In the genomic region with DNA sequence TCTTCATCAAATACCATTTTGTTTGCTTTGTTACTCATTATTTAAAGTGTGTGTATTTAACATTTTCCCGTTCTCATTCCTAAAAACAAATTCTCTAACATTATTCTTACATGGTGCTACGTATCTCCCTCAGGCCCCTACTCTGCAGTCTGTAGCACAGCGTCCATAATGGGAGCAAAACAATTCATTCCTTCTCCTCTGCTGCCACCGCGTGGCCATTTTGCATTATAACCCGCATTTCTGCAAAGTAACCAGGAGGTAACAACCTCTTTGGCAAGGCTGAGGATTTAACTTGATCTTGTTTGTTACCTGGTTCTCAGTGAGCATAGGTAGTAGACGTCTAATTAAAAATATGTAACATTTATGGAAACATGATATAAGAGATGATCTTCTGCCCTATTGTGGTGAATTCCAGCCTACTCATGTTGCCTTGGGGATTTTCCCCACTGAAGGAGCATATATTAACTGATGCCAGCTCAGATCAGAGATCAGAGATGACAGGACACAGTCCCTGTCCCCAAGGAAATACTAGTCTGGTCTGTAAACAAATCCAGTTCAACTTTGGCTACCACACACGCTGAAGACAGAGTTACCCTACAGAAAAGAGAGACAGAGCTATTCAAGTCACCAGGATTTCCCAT, we compare ENCODE assay signal across 8 cellular contexts. TPM values are rescaled to one million over a fixed set of nuclear protein-coding genes. Genes with fewer than 3 reads are reported as not detected.
A peak's percentile ranks its signal among the peaks of the same experiment; 100 is the strongest.
DNase-seq lines count a peak whose midpoint lies in the region; ATAC-seq and TF ChIP-seq lines count a peak whose summit lies in the region.

No MANE protein-coding gene starts in this region.

- H3K9me3 ChIP-seq in psoas muscle: no peaks in the 10 kb centered on the region

- no peak overlapping the region for H3K27ac ChIP-seq in psoas muscle

- ATAC-seq in HG02571 (IDR thresholded peaks at IDR 0.05; ENCODE audit: unreplicated experiment): peak; percentile 60
- peak; percentile 84 to 98 (median 90) for ATAC-seq in psoas muscle
- ATAC-seq in omental fat pad (ENCODE audit: low FRiP score): no peak

- WGBS in psoas muscle, 3 donors: 1 to 3% (median 2%) methylated on average over 8 of the region's 8 CpGs

- H3K4me1 ChIP-seq in psoas muscle: no peaks in the 10 kb centered on the region

- intact Hi-C loops in cardiac septum (cut with DNase I): loop anchor here (1.0 to 10.0 kb wide), 3 partner anchors 345 to 716 kb away; a partner anchor contains a TSS
- intact Hi-C loops in psoas muscle (cut with DNase I): loop anchor here (1.0 to 10.0 kb wide), 3 partner anchors 345 to 713 kb away; no protein-coding TSS in a partner anchor

- no peak overlapping the region for H3K4me3 ChIP-seq in psoas muscle

- TF ChIP-seq CTCF in psoas muscle (IDR thresholded peaks at IDR 0.05) (peak; percentile 80), omental fat pad (IDR thresholded peaks at IDR 0.05) (peak in 1 of 3 donors; percentile 70)

- peak; percentile 38 for DNase-seq in GM04504 (ENCODE audit: low read depth)
- DNase-seq in NCI-H1417 (lab: John Stamatoyannopoulos, UW): peak; percentile 63 to 97 (median 84)
- DNase-seq in SW 1271 (lab: John Stamatoyannopoulos, UW): peak; percentile 25 to 73
- DNase-seq in activated naive CD8-positive, alpha-beta T cell treated with anti-CD3 and anti-CD28 coated beads, Interleukin-2, amount 50 U/mL, for 16 hours (ENCODE audit: low read depth, low spot score): peak; percentile 52
- DNase-seq in cardiac septum (ENCODE audit: low spot score): peak; percentile 81
- DNase-seq in psoas muscle: peak; percentile 63 to 81
- DNase-seq in omental fat pad (ENCODE audit: low spot score): no peak

- no peaks in the 10 kb centered on the region for H3K27me3 ChIP-seq in psoas muscle (ENCODE audit: insufficient read depth in 3 of 3, low read length in 2 of 3)

- no peaks in the 10 kb centered on the region for H3K36me3 ChIP-seq in psoas muscle (ENCODE audit: insufficient read depth in 1 of 2, low read depth in 1 of 2)

RNA-seq across cellular contexts. Expression of a gene that starts 10.5 kb away (rescaled TPM):
- total RNA-seq in cardiac septum (not detected), psoas muscle (not detected), omental fat pad (not detected)
- not detected for polyA plus RNA-seq in psoas muscle

RNA-seq across cellular contexts. Expression of a gene that starts 18.0 kb away (rescaled TPM):
- total RNA-seq in cardiac septum (9.0 TPM), psoas muscle (1 to 10 TPM; 4.1 to 5.7 (median 4.5) TPM), omental fat pad (10 to 100 TPM; 10.8 to 23.5 (median 13.7) TPM)
- 1 to 10 TPM; 3.8 to 5.1 (median 4.7) TPM for polyA plus RNA-seq in psoas muscle

RNA-seq across cellular contexts. Expression of a gene that starts 21.7 kb away (rescaled TPM):
- not detected for total RNA-seq in cardiac septum
- not detected for total RNA-seq in psoas muscle
- not detected for polyA plus RNA-seq in psoas muscle
- total RNA-seq in omental fat pad: not detected
